11 cellular contexts compared by ENCODE assay signal in the genomic region with DNA sequence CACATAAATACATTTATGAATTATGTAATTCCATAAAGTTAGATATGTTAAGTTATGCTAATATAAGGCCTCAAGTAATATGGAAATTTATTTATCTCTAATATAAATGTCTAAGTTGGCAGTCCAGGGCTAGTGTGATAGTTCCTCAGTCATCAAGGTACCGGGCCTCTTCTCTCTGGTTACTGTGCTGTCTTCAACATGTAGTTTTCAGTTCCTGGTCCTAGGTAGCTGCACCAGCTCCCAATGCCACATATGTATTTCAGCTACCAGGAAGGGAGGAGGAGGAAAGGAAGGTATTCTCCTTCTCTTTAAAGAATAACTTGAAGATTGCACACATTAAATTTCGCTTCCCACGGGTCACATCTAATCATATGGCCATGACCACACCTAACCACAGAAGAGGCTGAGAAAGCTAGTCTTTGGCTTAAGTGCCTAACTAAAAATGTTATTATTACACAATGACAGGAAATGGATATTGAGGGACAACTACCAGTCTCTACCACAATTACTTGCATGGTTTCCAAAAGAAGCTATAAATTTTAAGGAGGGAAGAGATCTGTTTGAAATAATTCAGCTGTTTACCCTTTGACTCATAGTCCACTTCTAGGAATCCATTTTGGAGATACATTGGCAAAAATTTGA.
A peak's percentile ranks its signal among the peaks of the same experiment; 100 is the strongest.
DNase-seq lines count a peak whose midpoint lies in the region; ATAC-seq and TF ChIP-seq lines count a peak whose summit lies in the region.
"Had no signal": no experiment of that assay in that cellular context is flagged by ENCODE, and none has a peak within 500 bp of the region (broad histone marks: within the 10 kb centered on the region; RNA-seq: fewer than 3 reads in every experiment).

No MANE protein-coding gene starts in this region.

- H3K27ac ChIP-seq in tibial nerve, result no peak overlapping the region

- DNase-seq in AML-193 (lab: John Stamatoyannopoulos, UW) (peak; percentile 83 to 89), LHCN-M2 (ENCODE audit: low read depth) (peak; percentile 94), choroid plexus epithelial cell (ENCODE audit: low read depth) (peak; percentile 55), NCI-H524 (lab: John Stamatoyannopoulos, UW) (no peak), SHP77 (lab: John Stamatoyannopoulos, UW) (no peak), tibial nerve (ENCODE audit: low spot score in 2 of 2) (no peak)
- DNase-seq: activated naive CD8-positive, alpha-beta T cell treated with anti-CD3 and anti-CD28 coated beads, Interleukin-2, amount 50 U/mL, for 24 hours; C1 segment of cervical spinal cord; NCI-H748 treated with DMSO at 0.1 percent for 48 hours had no signal

- H3K27me3 ChIP-seq in tibial nerve, result no peaks in the 10 kb centered on the region

- H3K4me3 ChIP-seq in choroid plexus epithelial cell (ENCODE audit: low read depth, low read length) (no peak overlapping the region), tibial nerve (no peak overlapping the region)

- TF ChIP-seq CTCF in choroid plexus epithelial cell (conservative IDR thresholded peaks at IDR 0.05; ENCODE audit: low read depth, low read length), result no peak
- TF ChIP-seq CTCF in tibial nerve (IDR thresholded peaks at IDR 0.05), result no peak

- peaks cover 30% of the 10 kb centered on the region for H3K36me3 Mint-ChIP-seq in activated T-helper 17 cell treated with anti-CD3 and anti-CD28 coated beads, Interleukin-2, amount 50 U/mL, for 72 hours (ENCODE audit: low read depth)

- H3K9me3 ChIP-seq in tibial nerve, result no peaks in the 10 kb centered on the region

- peak; percentile 50 for ATAC-seq in GM21786 (IDR thresholded peaks at IDR 0.05; ENCODE audit: unreplicated experiment)
- no peak for ATAC-seq in activated T-helper 17 cell treated with anti-CD3 and anti-CD28 coated beads, Interleukin-2, amount 50 U/mL, for 72 hours (replicated peaks)
- ATAC-seq: activated naive CD8-positive, alpha-beta T cell treated with anti-CD3 and anti-CD28 coated beads, Interleukin-2, amount 50 U/mL, for 24 hours had no signal

- no peak for TF ChIP-seq EP300 in tibial nerve (IDR thresholded peaks at IDR 0.05)

- no peaks in the 10 kb centered on the region for H3K27me3 Mint-ChIP-seq in activated T-helper 17 cell treated with anti-CD3 and anti-CD28 coated beads, Interleukin-2, amount 50 U/mL, for 72 hours
- H3K27me3 Mint-ChIP-seq: activated naive CD8-positive, alpha-beta T cell treated with anti-CD3 and anti-CD28 coated beads, Interleukin-2, amount 50 U/mL, for 24 hours had no signal

- H3K36me3 ChIP-seq in tibial nerve, result peaks cover 0 to 22% (median 0%) of the 10 kb centered on the region in 3 donors

- 86 to 91% methylated on average over 3 of the region's 3 CpGs for WGBS in tibial nerve, 2 donors

- H3K4me3 Mint-ChIP-seq in activated T-helper 17 cell treated with anti-CD3 and anti-CD28 coated beads, Interleukin-2, amount 50 U/mL, for 72 hours, result no peak overlapping the region
- H3K4me3 Mint-ChIP-seq: activated naive CD8-positive, alpha-beta T cell treated with anti-CD3 and anti-CD28 coated beads, Interleukin-2, amount 50 U/mL, for 24 hours had no signal

- H3K4me1 ChIP-seq in tibial nerve, result no peaks in the 10 kb centered on the region

- H3K4me1 Mint-ChIP-seq in activated T-helper 17 cell treated with anti-CD3 and anti-CD28 coated beads, Interleukin-2, amount 50 U/mL, for 72 hours, result no peaks in the 10 kb centered on the region
- H3K4me1 Mint-ChIP-seq: activated naive CD8-positive, alpha-beta T cell treated with anti-CD3 and anti-CD28 coated beads, Interleukin-2, amount 50 U/mL, for 24 hours had no signal

- no peak for TF ChIP-seq POLR2A in tibial nerve (IDR thresholded peaks at IDR 0.05)

- H3K27ac Mint-ChIP-seq in activated T-helper 17 cell treated with anti-CD3 and anti-CD28 coated beads, Interleukin-2, amount 50 U/mL, for 72 hours, result no peak overlapping the region
- H3K27ac Mint-ChIP-seq: activated naive CD8-positive, alpha-beta T cell treated with anti-CD3 and anti-CD28 coated beads, Interleukin-2, amount 50 U/mL, for 24 hours had no signal

- no peaks in the 10 kb centered on the region for H3K9me3 Mint-ChIP-seq in activated T-helper 17 cell treated with anti-CD3 and anti-CD28 coated beads, Interleukin-2, amount 50 U/mL, for 72 hours
- H3K9me3 Mint-ChIP-seq: activated naive CD8-positive, alpha-beta T cell treated with anti-CD3 and anti-CD28 coated beads, Interleukin-2, amount 50 U/mL, for 24 hours had no signal

Comparison
In these comparisons a context has a peak if more than half of its experiments do, and no peak if none do; other contexts are left out.
1. DNase-seq: peak in AML-193 (2 of 2), LHCN-M2 (single experiment) and choroid plexus epithelial cell (single experiment); none in NCI-H524 (0 of 2), SHP77 (0 of 2) and tibial nerve (0 of 2).